ENCODE assay signal across 9 cellular contexts in the genomic region with DNA sequence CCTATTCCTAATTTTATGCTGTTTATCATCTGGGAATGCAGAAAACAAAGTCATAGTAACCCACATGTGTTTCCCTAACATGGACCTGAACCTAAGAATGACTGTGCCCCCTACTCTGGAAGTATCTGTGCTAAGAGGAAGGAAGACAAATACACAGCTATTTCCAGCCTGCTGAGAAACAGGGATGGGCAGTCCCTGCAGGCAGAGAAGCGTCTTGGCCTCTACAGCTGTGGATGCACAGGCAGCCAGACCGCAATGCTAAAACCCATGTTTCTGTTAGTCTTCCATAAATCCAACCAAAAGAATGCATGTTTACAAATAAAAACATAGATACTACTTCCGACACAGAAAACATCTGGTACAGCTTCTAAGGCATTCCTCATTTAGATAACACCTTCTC. TPM values are rescaled to one million over a fixed set of nuclear protein-coding genes. Genes with fewer than 3 reads are reported as not detected.
DNase-seq lines count a peak whose midpoint lies in the region; ATAC-seq and TF ChIP-seq lines count a peak whose summit lies in the region.
"Had no signal": no experiment of that assay in that cellular context is flagged by ENCODE, and none has a peak within 500 bp of the region (broad histone marks: within the 10 kb centered on the region; RNA-seq: fewer than 3 reads in every experiment).

No MANE protein-coding gene starts in this region.

- peak overlapping the region; percentile 78 for H3K4me3 Mint-ChIP-seq in CD4-positive, alpha-beta T cell
- H3K4me3 Mint-ChIP-seq in progenitor cell of endocrine pancreas (ENCODE audit: low read depth), result no peak overlapping the region

- H3K27me3 ChIP-seq in CD4-positive, alpha-beta T cell (ENCODE audit: control insufficient read depth, insufficient read depth, low read length), result no peaks in the 10 kb centered on the region

- peaks cover 24% of the 10 kb centered on the region for H3K36me3 Mint-ChIP-seq in CD4-positive, alpha-beta T cell (ENCODE audit: low read depth)
- H3K36me3 Mint-ChIP-seq in progenitor cell of endocrine pancreas (ENCODE audit: insufficient read depth), result peaks cover 5% of the 10 kb centered on the region

- POLR2A ChIA-PET in CD4-positive, alpha-beta T cell (lab: Charles Lee), result interaction anchor here (1.0 to 2.0 kb wide), 5 partner anchors 17 to 41 kb away, joined by 3 to 9 read pairs (median 4); no protein-coding TSS in a partner anchor

- CTCF ChIA-PET in CD4-positive, alpha-beta T cell (lab: Charles Lee), result interaction anchor here (1.3 kb wide), 1 partner anchor 12 kb away, joined by 3 read pairs; no protein-coding TSS in a partner anchor

- no peak for TF ChIP-seq CTCF in CD4-positive, alpha-beta T cell (IDR thresholded peaks at IDR 0.05)
- no peak for TF ChIP-seq CTCF in fibroblast of pulmonary artery (IDR thresholded peaks at IDR 0.05; ENCODE audit: low read length, missing control alignments)
- no peak for TF ChIP-seq CTCF in progenitor cell of endocrine pancreas (IDR thresholded peaks at IDR 0.05; ENCODE audit: unreplicated experiment)

- intact Hi-C loops in CD4-positive, alpha-beta T cell (cut with DNase I, micrococcal nuclease), result no loop called here

- no peak for DNase-seq in CD4-positive, alpha-beta T cell
- DNase-seq in SK-N-DZ (ENCODE audit: low spot score) (peak; percentile 18), fibroblast of pulmonary artery (ENCODE audit: low read depth) (peak; percentile 43), progenitor cell of endocrine pancreas (ENCODE audit: low spot score, unreplicated experiment) (no peak), CD1c-positive myeloid dendritic cell (ENCODE audit: extremely low spot score) (no peak), NCI-H2081 (lab: John Stamatoyannopoulos, UW) (no peak)
- DNase-seq: effector CD8-positive, alpha-beta T cell had no signal

- H3K9me3 Mint-ChIP-seq in CD4-positive, alpha-beta T cell, result no peaks in the 10 kb centered on the region
- H3K9me3 Mint-ChIP-seq in progenitor cell of endocrine pancreas (ENCODE audit: low read depth), result no peaks in the 10 kb centered on the region

- no peaks in the 10 kb centered on the region for H3K9me3 ChIP-seq in CD4-positive, alpha-beta T cell (ENCODE audit: control insufficient read depth, low read length)

- no peak for ATAC-seq in CD4-positive, alpha-beta T cell (ENCODE audit: poor library complexity)
- ATAC-seq in HG03097 (IDR thresholded peaks at IDR 0.05; ENCODE audit: low FRiP score, unreplicated experiment) (no peak), HG02642 (IDR thresholded peaks at IDR 0.05; ENCODE audit: poor library complexity, unreplicated experiment) (no peak)

- no peaks in the 10 kb centered on the region for H3K27me3 Mint-ChIP-seq in CD4-positive, alpha-beta T cell
- H3K27me3 Mint-ChIP-seq in progenitor cell of endocrine pancreas, result no peaks in the 10 kb centered on the region

- no peak overlapping the region for H3K27ac ChIP-seq in CD4-positive, alpha-beta T cell (ENCODE audit: low read depth, low read length)

- peak overlapping the region; percentile 28 for H3K4me3 ChIP-seq in fibroblast of pulmonary artery (replicated peaks; ENCODE audit: low read depth, low read length)

- H3K4me1 Mint-ChIP-seq in CD4-positive, alpha-beta T cell (ENCODE audit: low read depth), result peaks cover 65% of the 10 kb centered on the region
- peaks cover 17% of the 10 kb centered on the region for H3K4me1 Mint-ChIP-seq in progenitor cell of endocrine pancreas (ENCODE audit: low read depth)

- H3K27ac Mint-ChIP-seq in CD4-positive, alpha-beta T cell, result peak overlapping the region; percentile 85
- H3K27ac Mint-ChIP-seq in progenitor cell of endocrine pancreas, result peak overlapping the region; percentile 8

RNA-seq across cellular contexts. Expression of a gene that starts 56.1 kb away (rescaled TPM):
- 10 to 100 TPM; 33.3 to 35.6 TPM for total RNA-seq in CD4-positive, alpha-beta T cell
- polyA plus RNA-seq in SK-N-DZ (2014; cell fraction: cytosol; rRNA removed), result 6.5 and 7.5 TPM in 2 replicates
- 4.2 and 4.4 TPM in 2 replicates for polyA plus RNA-seq in SK-N-DZ (2014; cell fraction: nucleus; rRNA removed)
- total RNA-seq in progenitor cell of endocrine pancreas, result 67.5 and 74.6 TPM in 2 replicates

Comparison
In these comparisons a context has a peak if more than half of its experiments do, and no peak if none do; other contexts are left out.
1. DNase-seq: peak in SK-N-DZ (single experiment) and fibroblast of pulmonary artery (single experiment); none in CD4-positive, alpha-beta T cell (0 of 10), progenitor cell of endocrine pancreas (single experiment), CD1c-positive myeloid dendritic cell (single experiment) and NCI-H2081 (0 of 2).